ENCODE assay signal across 8 cellular contexts in genomic region chr6:109794201-109794926, GRCh38.
DNase-seq lines count a peak whose midpoint lies in the region; ATAC-seq and TF ChIP-seq lines count a peak whose summit lies in the region.

No MANE protein-coding gene starts in this region.

- H3K27me3 Mint-ChIP-seq in endodermal cell (ENCODE audit: insufficient read depth): peaks cover 53% of the 10 kb centered on the region

- H3K27me3 ChIP-seq in endodermal cell (ENCODE audit: control insufficient read depth, insufficient read depth, low read length, poor library complexity, severe bottlenecking): peaks cover 58% of the 10 kb centered on the region
- H3K27me3 ChIP-seq in effector memory CD4-positive, alpha-beta T cell (replicated peaks; ENCODE audit: control insufficient read depth, insufficient read depth, low read length, poor library complexity, severe bottlenecking): no peaks in the 10 kb centered on the region

- no peak overlapping the region for H3K4me3 ChIP-seq in endodermal cell (ENCODE audit: low read length)
- H3K4me3 ChIP-seq in retinal pigment epithelial cell (ENCODE audit: low read length): no peak overlapping the region
- H3K4me3 ChIP-seq in effector memory CD4-positive, alpha-beta T cell (ENCODE audit: insufficient read depth, low read depth, low read length, poor library complexity, severe bottlenecking): no peak overlapping the region

- ATAC-seq in GM18502 (IDR thresholded peaks at IDR 0.05; ENCODE audit: poor library complexity, unreplicated experiment): peak; percentile 62
- no peak for ATAC-seq in HG03457 (IDR thresholded peaks at IDR 0.05; ENCODE audit: unreplicated experiment)

- no peak overlapping the region for H3K27ac ChIP-seq in endodermal cell (ENCODE audit: low read depth, low read length)
- no peak overlapping the region for H3K27ac ChIP-seq in effector memory CD4-positive, alpha-beta T cell (ENCODE audit: insufficient read depth, low read length, poor library complexity, severe bottlenecking)

- WGBS in endodermal cell (ENCODE audit: insufficient coverage in 1 of 2, insufficient read length in 1 of 2), 2 experiments: 85 to 95% methylated on average over 3 to 6 of the region's 6 CpGs

- H3K9me3 ChIP-seq in endodermal cell (ENCODE audit: control insufficient read depth, low read length): no peaks in the 10 kb centered on the region
- H3K9me3 ChIP-seq in effector memory CD4-positive, alpha-beta T cell (ENCODE audit: control insufficient read depth, low read length): no peaks in the 10 kb centered on the region

- DNase-seq in NCI-H2081 treated with DMSO at 0.1 percent for 48 hours (lab: John Stamatoyannopoulos, UW) (peak; percentile 42), endodermal cell (peak; percentile 53), retinal pigment epithelial cell (ENCODE audit: low read depth) (peak; percentile 76), D341Med (ENCODE audit: low spot score) (no peak)
- DNase-seq in activated CD4-positive, CD25-positive, alpha-beta regulatory T cell (lab: John Stamatoyannopoulos, UW): no peak
- DNase-seq in effector memory CD4-positive, alpha-beta T cell: no peak

- H3K27ac Mint-ChIP-seq in endodermal cell: no peak overlapping the region

- no peak overlapping the region for H3K9ac ChIP-seq in endodermal cell (ENCODE audit: extremely low read depth, low read length, poor library complexity, severe bottlenecking)

- no peaks in the 10 kb centered on the region for H3K36me3 ChIP-seq in endodermal cell (ENCODE audit: control insufficient read depth, insufficient read depth, low read length)
- peaks cover 17% of the 10 kb centered on the region for H3K36me3 ChIP-seq in effector memory CD4-positive, alpha-beta T cell (ENCODE audit: control insufficient read depth, insufficient read depth, low read length)

- no peak overlapping the region for H3K4me3 Mint-ChIP-seq in endodermal cell

- H3K9me3 Mint-ChIP-seq in endodermal cell: no peaks in the 10 kb centered on the region

- H3K4me1 ChIP-seq in endodermal cell (ENCODE audit: control insufficient read depth, insufficient read depth, low read length): peaks cover 5% of the 10 kb centered on the region
- H3K4me1 ChIP-seq in effector memory CD4-positive, alpha-beta T cell (ENCODE audit: control insufficient read depth, insufficient read depth, low read length, poor library complexity, severe bottlenecking): no peaks in the 10 kb centered on the region

- peaks cover 16% of the 10 kb centered on the region for H3K4me1 Mint-ChIP-seq in endodermal cell

- TF ChIP-seq CTCF in endodermal cell (conservative IDR thresholded peaks at IDR 0.05) (no peak), retinal pigment epithelial cell (conservative IDR thresholded peaks at IDR 0.05; ENCODE audit: low read depth, low read length) (no peak)

- H3K36me3 Mint-ChIP-seq in endodermal cell (ENCODE audit: low read depth): peaks cover 21% of the 10 kb centered on the region

Comparison
In these comparisons a context has a peak if more than half of its experiments do, and no peak if none do; other contexts are left out.
1. DNase-seq: peak in NCI-H2081 treated with DMSO at 0.1 percent for 48 hours (single experiment), endodermal cell (single experiment) and retinal pigment epithelial cell (single experiment); none in activated CD4-positive, CD25-positive, alpha-beta regulatory T cell (0 of 4), effector memory CD4-positive, alpha-beta T cell (0 of 3) and D341Med (single experiment).